19 cellular contexts compared by ENCODE assay signal in the genomic region with DNA sequence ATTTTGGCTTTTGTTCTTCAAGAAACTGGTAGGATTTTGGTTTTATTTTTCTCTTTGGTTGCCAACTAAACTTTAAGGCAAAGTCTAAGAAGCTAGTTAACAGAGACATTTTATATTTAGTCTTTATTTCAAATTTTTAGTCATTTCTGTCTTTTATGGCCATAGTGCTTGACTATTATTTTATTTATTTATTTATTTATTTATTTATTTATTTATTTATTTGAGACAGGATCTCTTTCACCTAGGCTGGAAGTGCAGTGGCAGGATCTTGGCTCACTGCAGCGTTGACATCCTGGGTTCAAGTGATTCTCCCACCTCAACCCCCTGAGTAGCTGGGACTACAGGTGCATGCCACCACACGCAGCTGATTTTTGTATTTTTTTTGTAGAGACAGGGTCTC. TPM values are rescaled to one million over a fixed set of nuclear protein-coding genes. Genes with fewer than 3 reads are reported as not detected.
A peak's percentile ranks its signal among the peaks of the same experiment; 100 is the strongest.
DNase-seq lines count a peak whose midpoint lies in the region; ATAC-seq and TF ChIP-seq lines count a peak whose summit lies in the region.
"Had no signal": no experiment of that assay in that cellular context is flagged by ENCODE, and none has a peak within 500 bp of the region (broad histone marks: within the 10 kb centered on the region; RNA-seq: fewer than 3 reads in every experiment).

No MANE protein-coding gene starts in this region.

- peaks cover 5% of the 10 kb centered on the region for H3K36me3 ChIP-seq in CD4-positive, CD25-positive, alpha-beta regulatory T cell (ENCODE audit: control insufficient read depth, insufficient read depth, low read length)
- H3K36me3 ChIP-seq in DND-41 (ENCODE audit: insufficient read depth, low read length), result peaks cover 25% of the 10 kb centered on the region
- H3K36me3 ChIP-seq in mesenchymal stem cell (ENCODE audit: control insufficient read depth in 1 of 2, insufficient read depth in 2 of 2, low read depth in 1 of 2, low read length in 2 of 2), result peaks cover 0 to 16% of the 10 kb centered on the region in 2 experiments
- no peaks in the 10 kb centered on the region for H3K36me3 ChIP-seq in aorta (ENCODE audit: control insufficient read depth in 1 of 2, insufficient read depth in 2 of 2, low read length in 1 of 2)
- H3K36me3 ChIP-seq: pancreas had no signal

- no peak overlapping the region for H3K4ac ChIP-seq in mesenchymal stem cell (ENCODE audit: low read depth in 1 of 2, low read length in 2 of 2)

- 95% methylated on average over 2 of the region's 2 CpGs for WGBS in mesenchymal stem cell
- 96% methylated on average over 2 of the region's 2 CpGs for WGBS in aorta, 2 donors

- H3K23ac ChIP-seq in mesenchymal stem cell (ENCODE audit: low read length in 2 of 2), result no peak overlapping the region

- peaks cover 20 to 47% (median 31%) of the 10 kb centered on the region in 4 donors for H3K4me1 Mint-ChIP-seq in CD4-positive, CD25-positive, alpha-beta regulatory T cell
- H3K4me1 Mint-ChIP-seq in T-cell, result peaks cover 30 to 38% (median 36%) of the 10 kb centered on the region in 3 donors

- H4K8ac ChIP-seq in mesenchymal stem cell (ENCODE audit: low read length), result no peak overlapping the region

- CTCF ChIA-PET in T-cell (lab: Charles Lee), result no interaction called here

- H4K91ac ChIP-seq in mesenchymal stem cell (ENCODE audit: low read length), result no peak overlapping the region

- H3K4me3 ChIP-seq in CD4-positive, CD25-positive, alpha-beta regulatory T cell (ENCODE audit: low read depth, low read length), result peak overlapping the region; percentile 27
- H3K4me3 ChIP-seq in DND-41 (ENCODE audit: low read depth in 1 of 2, low read length in 2 of 2) (no peak overlapping the region), mesenchymal stem cell (ENCODE audit: insufficient read depth in 1 of 2, low read depth in 1 of 2, low read length in 2 of 2) (peak overlapping the region in 1 of 2 experiments; percentile 90), aorta (ENCODE audit: low read length in 2 of 2) (no peak overlapping the region)

- no peak for TF ChIP-seq CTCF in DND-41 (IDR thresholded peaks at IDR 0.05; ENCODE audit: borderline replicate concordance, extremely low read depth, low read length, poor library complexity, severe bottlenecking)

- H3K4me3 Mint-ChIP-seq in CD4-positive, CD25-positive, alpha-beta regulatory T cell, result peak overlapping the region; percentile 59 to 89 (median 72)
- H3K4me3 Mint-ChIP-seq in T-cell, result peak overlapping the region; percentile 21 to 93 (median 52)

- H3K9me3 Mint-ChIP-seq in CD4-positive, CD25-positive, alpha-beta regulatory T cell, result no peaks in the 10 kb centered on the region
- H3K9me3 Mint-ChIP-seq in T-cell, result no peaks in the 10 kb centered on the region
- H3K9me3 Mint-ChIP-seq: activated naive CD4-positive, alpha-beta T cell treated with anti-CD3 and anti-CD28 coated beads, Interleukin-2, amount 50 U/mL, for 72 hours had no signal

- H2BK5ac ChIP-seq in mesenchymal stem cell (ENCODE audit: low read depth, low read length, poor library complexity, severe bottlenecking), result no peak overlapping the region

- H3K79me2 ChIP-seq in DND-41 (ENCODE audit: insufficient read depth, low read length), result peaks cover 87% of the 10 kb centered on the region

- H3K9ac ChIP-seq in DND-41 (ENCODE audit: low read depth, low read length) (no peak overlapping the region), mesenchymal stem cell (ENCODE audit: low read length) (peak overlapping the region; percentile 99)

- peaks cover 14% of the 10 kb centered on the region for H3K79me1 ChIP-seq in mesenchymal stem cell (replicated peaks; ENCODE audit: low read length, poor library complexity, severe bottlenecking)

- H3K9me3 ChIP-seq in CD4-positive, CD25-positive, alpha-beta regulatory T cell (ENCODE audit: control insufficient read depth in 2 of 2, low read length in 2 of 2), result no peaks in the 10 kb centered on the region
- H3K9me3 ChIP-seq in DND-41 (ENCODE audit: insufficient read depth, low read length, severe bottlenecking) (no peaks in the 10 kb centered on the region), mesenchymal stem cell (ENCODE audit: control insufficient read depth, low read length) (no peaks in the 10 kb centered on the region), aorta (ENCODE audit: control insufficient read depth, low read length) (no peaks in the 10 kb centered on the region)
- H3K9me3 ChIP-seq: pancreas had no signal

- no peak overlapping the region for H2AFZ ChIP-seq in DND-41 (ENCODE audit: low read depth, low read length)
- H2AFZ ChIP-seq in mesenchymal stem cell (ENCODE audit: low read depth, low read length), result no peak overlapping the region

- no peak overlapping the region for H2BK120ac ChIP-seq in mesenchymal stem cell (ENCODE audit: low read depth, low read length)

- peaks cover 2% of the 10 kb centered on the region for H3K36me3 Mint-ChIP-seq in CD4-positive, CD25-positive, alpha-beta regulatory T cell
- peaks cover 5% of the 10 kb centered on the region for H3K36me3 Mint-ChIP-seq in T-cell

- peaks cover 19% of the 10 kb centered on the region for H3K4me1 ChIP-seq in CD4-positive, CD25-positive, alpha-beta regulatory T cell (ENCODE audit: control insufficient read depth, insufficient read depth, low read length, poor library complexity, severe bottlenecking)
- peaks cover 38% of the 10 kb centered on the region for H3K4me1 ChIP-seq in DND-41 (ENCODE audit: insufficient read depth, low read length)
- peaks cover 7% of the 10 kb centered on the region for H3K4me1 ChIP-seq in mesenchymal stem cell (ENCODE audit: control insufficient read depth, insufficient read depth, low read depth, low read length)
- H3K4me1 ChIP-seq in aorta (ENCODE audit: control insufficient read depth in 1 of 2, insufficient read depth in 2 of 2, low read length in 2 of 2), result peaks cover 4 to 5% of the 10 kb centered on the region in 2 donors

- no peak overlapping the region for H3K18ac ChIP-seq in mesenchymal stem cell (ENCODE audit: low read depth in 1 of 2, low read length in 2 of 2)

- H3K14ac ChIP-seq in mesenchymal stem cell (ENCODE audit: low read length in 2 of 2), result no peak overlapping the region

- intact Hi-C loops in left cardiac atrium (cut with DNase I) (no loop called here), aorta (cut with DNase I) (loop anchor here in 1 of 2 donors (5.0 kb wide), 1 partner anchor 133 kb away; no protein-coding TSS in a partner anchor)

- H2BK15ac ChIP-seq in mesenchymal stem cell (ENCODE audit: low read depth, poor library complexity, severe bottlenecking), result no peak overlapping the region

- no peak for DNase-seq in CD4-positive, CD25-positive, alpha-beta regulatory T cell
- DNase-seq in DND-41, result no peak
- no peak for DNase-seq in T-cell
- no peak for DNase-seq in mesenchymal stem cell
- DNase-seq in left cardiac atrium, result no peak
- no peak for DNase-seq in aorta
- no peak for DNase-seq in middle frontal gyrus (ENCODE audit: extremely low spot score, low spot score)
- DNase-seq: central memory CD4-positive, alpha-beta T cell; DMS79; kidney; NCI-H1417; NCI-H748 treated with DMSO at 0.1 percent for 48 hours; pancreas; small intestine; SW 1271; trophoblast cell; WERI-Rb-1 had no signal

- H4K20me1 ChIP-seq in DND-41 (ENCODE audit: insufficient read depth, low read length), result peaks cover 4% of the 10 kb centered on the region; the same call in 1 of the 2 replicates

- no peaks in the 10 kb centered on the region for H3K27me3 ChIP-seq in CD4-positive, CD25-positive, alpha-beta regulatory T cell (ENCODE audit: control insufficient read depth, insufficient read depth, low read length)
- no peaks in the 10 kb centered on the region for H3K27me3 ChIP-seq in DND-41 (ENCODE audit: insufficient read depth, low read length, poor library complexity)
- H3K27me3 ChIP-seq in mesenchymal stem cell (ENCODE audit: control insufficient read depth in 1 of 2, insufficient read depth in 1 of 2, low read length in 2 of 2), result no peaks in the 10 kb centered on the region
- no peaks in the 10 kb centered on the region for H3K27me3 ChIP-seq in aorta (ENCODE audit: control insufficient read depth in 1 of 2, insufficient read depth in 2 of 2, low read length in 1 of 2)
- H3K27me3 ChIP-seq: pancreas had no signal

- POLR2A ChIA-PET in T-cell (lab: Charles Lee), result interaction anchor here (1.0 to 1.5 kb wide), 2 partner anchors 8 to 134 kb away, joined by 4 to 12 read pairs; no protein-coding TSS in a partner anchor

- no peaks in the 10 kb centered on the region for H3K27me3 Mint-ChIP-seq in CD4-positive, CD25-positive, alpha-beta regulatory T cell
- no peaks in the 10 kb centered on the region for H3K27me3 Mint-ChIP-seq in T-cell

- H3K27ac ChIP-seq in CD4-positive, CD25-positive, alpha-beta regulatory T cell (ENCODE audit: insufficient read depth, low read length, poor library complexity, severe bottlenecking), result no peak overlapping the region
- H3K27ac ChIP-seq in DND-41 (ENCODE audit: low read length), result no peak overlapping the region
- no peak overlapping the region for H3K27ac ChIP-seq in mesenchymal stem cell (ENCODE audit: low read length, poor library complexity, severe bottlenecking)
- no peak overlapping the region for H3K27ac ChIP-seq in aorta (ENCODE audit: low read depth in 1 of 2, low read length in 2 of 2)
- H3K27ac ChIP-seq: pancreas, WERI-Rb-1 had no signal

- ATAC-seq in CD4-positive, CD25-positive, alpha-beta regulatory T cell (ENCODE audit: low read depth in 2 of 2), result no peak
- ATAC-seq in DND-41 (ENCODE audit: insufficient read depth, low read depth) (no peak), T-cell (replicated peaks in 1 of 4) (no peak), HG03342 (IDR thresholded peaks at IDR 0.05; ENCODE audit: unreplicated experiment) (no peak), left cardiac atrium (no peak), aorta (ENCODE audit: low FRiP score) (no peak)
- ATAC-seq: activated naive CD4-positive, alpha-beta T cell treated with anti-CD3 and anti-CD28 coated beads, Interleukin-2, amount 50 U/mL, for 72 hours; pancreas had no signal

- H2BK12ac ChIP-seq in mesenchymal stem cell (ENCODE audit: low read length in 2 of 2), result no peak overlapping the region

- H3K4me2 ChIP-seq in DND-41 (ENCODE audit: insufficient read depth, low read length) (peak overlapping the region; percentile 74; the same call in 1 of the 2 replicates), mesenchymal stem cell (ENCODE audit: low read length, poor library complexity, severe bottlenecking) (no peak overlapping the region)

- no peak overlapping the region for H2AK5ac ChIP-seq in mesenchymal stem cell (ENCODE audit: low read length, severe bottlenecking)

- no peak overlapping the region for H3K27ac Mint-ChIP-seq in CD4-positive, CD25-positive, alpha-beta regulatory T cell
- H3K27ac Mint-ChIP-seq in T-cell, result no peak overlapping the region
- H3K27ac Mint-ChIP-seq: activated naive CD4-positive, alpha-beta T cell treated with anti-CD3 and anti-CD28 coated beads, Interleukin-2, amount 50 U/mL, for 72 hours had no signal

RNA-seq across cellular contexts. Expression of a gene that starts 3.1 kb away (rescaled TPM):
- total RNA-seq in CD4-positive, CD25-positive, alpha-beta regulatory T cell, result 70.1 TPM
- 10 to 100 TPM; 14.4 to 17.4 (median 15.6) TPM for polyA plus RNA-seq in CD4-positive, CD25-positive, alpha-beta regulatory T cell
- 10 to 100 TPM; 61.2 to 73.2 (median 66.5) TPM for total RNA-seq in T-cell
- 14.9 TPM for polyA plus RNA-seq in mesenchymal stem cell (2013, experiment 1 of 2)
- 14.4 TPM for polyA plus RNA-seq in mesenchymal stem cell (2013, experiment 2 of 2)
- total RNA-seq in left cardiac atrium, result 10 to 100 TPM; 21.3 to 27.0 TPM
- total RNA-seq in aorta, result 100 to 1,000 TPM in 1 of 2 donors, 10 to 100 TPM in 1; 98.1 to 106 TPM
- polyA plus RNA-seq in aorta, result 10 to 100 TPM in 1 of 2 donors, 1 to 10 TPM in 1; 3.6 to 28.0 TPM
